ENCODE assay signal across 21 cellular contexts in the genomic region with DNA sequence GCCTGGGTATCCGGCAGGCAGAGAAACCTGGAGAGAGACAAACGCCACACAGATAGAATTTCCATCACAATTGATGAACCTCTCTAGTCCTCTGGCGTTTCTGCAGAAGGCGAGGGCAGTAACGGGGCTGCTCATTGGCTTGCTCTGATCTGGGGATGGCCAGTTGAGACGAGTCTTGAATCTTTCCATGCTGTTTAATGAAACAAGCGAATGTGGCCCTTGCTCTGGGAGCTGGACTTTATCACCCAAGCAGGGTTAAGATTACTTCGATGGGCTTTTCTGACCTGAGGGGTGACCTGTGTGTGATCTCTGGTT. TPM values are rescaled to one million over a fixed set of nuclear protein-coding genes. Genes with fewer than 3 reads are reported as not detected.
DNase-seq lines count a peak whose midpoint lies in the region; ATAC-seq and TF ChIP-seq lines count a peak whose summit lies in the region.
"Had no signal": no experiment of that assay in that cellular context is flagged by ENCODE, and none has a peak within 500 bp of the region (broad histone marks: within the 10 kb centered on the region; RNA-seq: fewer than 3 reads in every experiment).

No MANE protein-coding gene starts in this region.

- ATAC-seq in natural killer cell (no peak), GM19455 (IDR thresholded peaks at IDR 0.05; ENCODE audit: unreplicated experiment) (no peak)

- H3K27me3 ChIP-seq in BLaER1 (peaks cover 33% of the 10 kb centered on the region), HUES6 (ENCODE audit: control insufficient read depth, insufficient read depth, low read length) (0 out of 2 replicates have a peak, but pooled peaks cover 10% of the 10 kb centered on the region), endodermal cell (ENCODE audit: control insufficient read depth, insufficient read depth, low read length, poor library complexity, severe bottlenecking) (no peaks in the 10 kb centered on the region)
- H3K27me3 ChIP-seq: colonic mucosa had no signal

- H4K20me1 ChIP-seq in BLaER1 = no peaks in the 10 kb centered on the region

- no peaks in the 10 kb centered on the region for H3K36me3 Mint-ChIP-seq in endodermal cell (ENCODE audit: low read depth)
- H3K36me3 Mint-ChIP-seq in natural killer cell = no peaks in the 10 kb centered on the region
- H3K36me3 Mint-ChIP-seq: CD14-positive monocyte had no signal

- H3K27ac Mint-ChIP-seq in endodermal cell (peak overlapping the region; percentile 82), natural killer cell (no peak overlapping the region)
- H3K27ac Mint-ChIP-seq: activated CD4-positive, alpha-beta memory T cell treated with anti-CD3 and anti-CD28 coated beads, Interleukin-2, amount 10 ng/mL, durations not matched to agents 7 days and 5 days; CD14-positive monocyte; stimulated activated naive CD8-positive, alpha-beta T cell treated with anti-CD3 and anti-CD28 coated beads, Interleukin-15, Interleukin-2, amounts not matched to agents 100 ng/mL and 50 ng/mL, for 24 hours had no signal

- H3K27ac ChIP-seq in BLaER1 = no peak overlapping the region
- H3K27ac ChIP-seq in HUES6 (ENCODE audit: low read depth, low read length) = peak overlapping the region; percentile 55; the same call in 1 of the 2 replicates
- H3K27ac ChIP-seq in endodermal cell (ENCODE audit: low read depth, low read length) = no peak overlapping the region
- H3K27ac ChIP-seq: colonic mucosa, lower lobe of right lung, PC-9, spleen, upper lobe of left lung had no signal

- H3K4me3 ChIP-seq in BLaER1 (no peak overlapping the region), HUES6 (ENCODE audit: low read depth, low read length) (peak overlapping the region; percentile 54), endodermal cell (ENCODE audit: low read length) (peak overlapping the region; percentile 41)
- H3K4me3 ChIP-seq: colonic mucosa, lower lobe of right lung, PC-9, upper lobe of left lung had no signal

- no peaks in the 10 kb centered on the region for H3K36me3 ChIP-seq in BLaER1
- H3K36me3 ChIP-seq in HUES6 (ENCODE audit: control insufficient read depth, insufficient read depth, low read length) = no peaks in the 10 kb centered on the region
- no peaks in the 10 kb centered on the region for H3K36me3 ChIP-seq in endodermal cell (ENCODE audit: control insufficient read depth, insufficient read depth, low read length)
- H3K36me3 ChIP-seq: colonic mucosa, lower lobe of right lung, spleen, upper lobe of left lung had no signal

- no peaks in the 10 kb centered on the region for H3K9me3 ChIP-seq in BLaER1
- H3K9me3 ChIP-seq in HUES6 (ENCODE audit: control insufficient read depth, insufficient read depth, low read depth, low read length) = no peaks in the 10 kb centered on the region
- no peaks in the 10 kb centered on the region for H3K9me3 ChIP-seq in endodermal cell (ENCODE audit: control insufficient read depth, low read length)
- H3K9me3 ChIP-seq: colonic mucosa, lower lobe of right lung, spleen, upper lobe of left lung had no signal

- TF ChIP-seq CTCF in endodermal cell (conservative IDR thresholded peaks at IDR 0.05) (no peak), natural killer cell (IDR thresholded peaks at IDR 0.05) (no peak)

- H3K4me1 ChIP-seq in BLaER1 (peaks cover 54% of the 10 kb centered on the region), HUES6 (ENCODE audit: control insufficient read depth, insufficient read depth, low read length) (peaks cover 18% of the 10 kb centered on the region), endodermal cell (ENCODE audit: control insufficient read depth, insufficient read depth, low read length) (peaks cover 3% of the 10 kb centered on the region)
- H3K4me1 ChIP-seq: colonic mucosa, lower lobe of right lung had no signal

- peaks cover 21% of the 10 kb centered on the region for H3K27me3 Mint-ChIP-seq in endodermal cell (ENCODE audit: insufficient read depth)
- peaks cover 21 to 46% of the 10 kb centered on the region in 2 donors for H3K27me3 Mint-ChIP-seq in natural killer cell (ENCODE audit: low read depth in 2 of 2)

- H3K4me2 ChIP-seq in BLaER1 = peak overlapping the region; percentile 63
- H3K4me2 ChIP-seq: PC-9 had no signal

- intact Hi-C loops in natural killer cell (cut with micrococcal nuclease) = no loop called here

- H3K9me3 Mint-ChIP-seq in endodermal cell (no peaks in the 10 kb centered on the region), natural killer cell (no peaks in the 10 kb centered on the region)
- H3K9me3 Mint-ChIP-seq: activated CD4-positive, alpha-beta memory T cell treated with anti-CD3 and anti-CD28 coated beads, Interleukin-2, amount 10 ng/mL, durations not matched to agents 7 days and 5 days; stimulated activated naive CD8-positive, alpha-beta T cell treated with anti-CD3 and anti-CD28 coated beads, Interleukin-15, Interleukin-2, amounts not matched to agents 100 ng/mL and 50 ng/mL, for 24 hours had no signal

- peaks cover 19% of the 10 kb centered on the region for H3K4me1 Mint-ChIP-seq in endodermal cell
- H3K4me1 Mint-ChIP-seq in natural killer cell = no peaks in the 10 kb centered on the region
- H3K4me1 Mint-ChIP-seq: activated CD4-positive, alpha-beta memory T cell treated with anti-CD3 and anti-CD28 coated beads, Interleukin-2, amount 10 ng/mL, durations not matched to agents 7 days and 5 days had no signal

- 58 to 71% methylated on average over 5 to 8 of the region's 8 CpGs for WGBS in endodermal cell (ENCODE audit: insufficient coverage in 1 of 2, insufficient read length in 1 of 2), 2 experiments

- H3K4me3 Mint-ChIP-seq in endodermal cell (peak overlapping the region; percentile 49), natural killer cell (no peak overlapping the region)
- H3K4me3 Mint-ChIP-seq: activated CD4-positive, alpha-beta memory T cell treated with anti-CD3 and anti-CD28 coated beads, Interleukin-2, amount 10 ng/mL, durations not matched to agents 7 days and 5 days; stimulated activated naive CD8-positive, alpha-beta T cell treated with anti-CD3 and anti-CD28 coated beads, Interleukin-15, Interleukin-2, amounts not matched to agents 100 ng/mL and 50 ng/mL, for 24 hours had no signal

- DNase-seq in endodermal cell (peak; percentile 75), left kidney (ENCODE audit: low read depth, low spot score) (peak; percentile 42), activated T-cell treated with anti-CD3 and anti-CD28 coated beads for 4 hours (no peak), natural killer cell (no peak), NCI-H526 treated with DMSO at 0.1 percent for 48 hours (lab: John Stamatoyannopoulos, UW) (no peak)
- DNase-seq: activated gamma-delta T cell, NCI-H2029, NCI-H226, SHP77 treated with DMSO at 0.1 percent for 48 hours, SW 1271 had no signal

- H3K9ac ChIP-seq in BLaER1 = no peak overlapping the region
- peak overlapping the region; percentile 67 for H3K9ac ChIP-seq in HUES6 (ENCODE audit: low read length)
- no peak overlapping the region for H3K9ac ChIP-seq in endodermal cell (ENCODE audit: extremely low read depth, low read length, poor library complexity, severe bottlenecking)

RNA-seq across cellular contexts. Expression of a gene that starts 42.4 kb away (rescaled TPM):
- total RNA-seq in endodermal cell = 10 to 100 TPM in 1 of 2 donors, 1 to 10 TPM in 1; 9.5 to 11.7 TPM
- polyA plus RNA-seq in endodermal cell (2013, experiment 1 of 2) = 9.5 TPM
- polyA plus RNA-seq in endodermal cell (2013, experiment 2 of 2) = 8.2 TPM
- 1 to 10 TPM in 2 of 3 donors, under 1 TPM in 1; 0.80 to 2.0 (median 1.8) TPM for total RNA-seq in natural killer cell

Comparison
In these comparisons a context has a peak if more than half of its experiments do, and no peak if none do; other contexts are left out.
1. DNase-seq: peak in endodermal cell (single experiment) and left kidney (single experiment); none in activated T-cell treated with anti-CD3 and anti-CD28 coated beads for 4 hours (single experiment), natural killer cell (single experiment) and NCI-H526 treated with DMSO at 0.1 percent for 48 hours (single experiment).